Comparison of ENCODE assay signal across 8 cellular contexts in genomic region chr12:89354630-89354931, GRCh38. TPM values are rescaled to one million over a fixed set of nuclear protein-coding genes. Genes with fewer than 3 reads are reported as not detected.
DNase-seq lines count a peak whose midpoint lies in the region; TF ChIP-seq lines count a peak whose summit lies in the region.

No MANE protein-coding gene starts in this region.

- H3K9me3 Mint-ChIP-seq in activated naive CD8-positive, alpha-beta T cell treated with anti-CD3 and anti-CD28 coated beads for 36 hours, result no peaks in the 10 kb centered on the region

- in situ Hi-C loops in HAP-1 (cut with MboI; ENCODE audit: low sequenced_read_pairs), result no loop called here

- 12 to 17% methylated on average over 9 of the region's 9 CpGs for WGBS in thyroid gland, 2 donors

- H3K4me1 ChIP-seq in HAP-1 (peaks cover 23% of the 10 kb centered on the region), thyroid gland (peaks cover 22 to 27% of the 10 kb centered on the region in 2 donors)

- H3K36me3 ChIP-seq in BJ (ENCODE audit: control insufficient read depth, insufficient read depth, low read length) (no peaks in the 10 kb centered on the region), HAP-1 (replicated peaks) (no peaks in the 10 kb centered on the region), thyroid gland (peaks cover 0 to 4% of the 10 kb centered on the region in 2 donors)

- TF ChIP-seq CTCF in BJ (IDR thresholded peaks at IDR 0.05; ENCODE audit: insufficient read depth, low read depth, low read length) (no peak), thyroid gland (IDR thresholded peaks at IDR 0.05) (no peak)

- H3K4me3 Mint-ChIP-seq in activated naive CD8-positive, alpha-beta T cell treated with anti-CD3 and anti-CD28 coated beads for 36 hours, result peak overlapping the region; percentile 89

- H3K27me3 Mint-ChIP-seq in activated naive CD8-positive, alpha-beta T cell treated with anti-CD3 and anti-CD28 coated beads for 36 hours, result peaks cover 22% of the 10 kb centered on the region

- peak overlapping the region; percentile 90 for H3K27ac Mint-ChIP-seq in activated naive CD8-positive, alpha-beta T cell treated with anti-CD3 and anti-CD28 coated beads for 36 hours

- no peak for TF ChIP-seq POLR2A in thyroid gland (IDR thresholded peaks at IDR 0.05)

- H3K9me3 ChIP-seq in HAP-1 (no peaks in the 10 kb centered on the region), thyroid gland (no peaks in the 10 kb centered on the region)

- H3K27ac ChIP-seq in thyroid gland, result peak overlapping the region; percentile 97 to 99 (median 98)

- DNase-seq in BJ (ENCODE audit: low read depth), result no peak
- DNase-seq in HAP-1 (ENCODE audit: low spot score in 2 of 2), result no peak
- no peak for DNase-seq in activated naive CD8-positive, alpha-beta T cell treated with anti-CD3 and anti-CD28 coated beads for 36 hours
- peak; percentile 48 for DNase-seq in kidney tubule cell (ENCODE audit: low spot score)
- DNase-seq in thyroid gland, result no peak
- DNase-seq in D341Med (ENCODE audit: low spot score), result no peak
- DNase-seq in HEK293T (ENCODE audit: extremely low spot score), result no peak
- no peak for DNase-seq in NCI-H2196 treated with DMSO at 0.1 percent for 48 hours (lab: John Stamatoyannopoulos, UW; ENCODE audit: unreplicated experiment)

- H3K4me1 Mint-ChIP-seq in activated naive CD8-positive, alpha-beta T cell treated with anti-CD3 and anti-CD28 coated beads for 36 hours, result peaks cover 36% of the 10 kb centered on the region

- intact Hi-C loops in thyroid gland (cut with DNase I), result loop anchor here (5.0 to 10.0 kb wide), 2 partner anchors 103 to 130 kb away; no protein-coding TSS in a partner anchor

- CTCF ChIA-PET in BJ (lab: Yijun Ruan, JAX), result interaction anchor here (0.7 to 3.0 kb wide), 7 partner anchors 9 to 336 kb away, joined by 3 to 11 read pairs (median 3); no protein-coding TSS in a partner anchor
- CTCF ChIA-PET in HEK293T (lab: Yijun Ruan, JAX), result no interaction called here

- peak overlapping the region; percentile 63 for H3K4me3 ChIP-seq in BJ (ENCODE audit: low read depth, low read length)
- peak overlapping the region; percentile 38; the same call in 1 of the 2 replicates for H3K4me3 ChIP-seq in HAP-1
- H3K4me3 ChIP-seq in thyroid gland (replicated peaks in 1 of 3), result peak overlapping the region; percentile 42 to 74 (median 45)

- H3K27me3 ChIP-seq in BJ (ENCODE audit: control insufficient read depth, insufficient read depth, low read length) (no peaks in the 10 kb centered on the region), HAP-1 (ENCODE audit: low read depth) (peaks cover 13% of the 10 kb centered on the region), thyroid gland (no peaks in the 10 kb centered on the region)

- POLR2A ChIA-PET in BJ (lab: Charles Lee) (interaction anchor here (0.6 kb wide), 2 partner anchors 58 to 96 kb away, joined by 6 to 7 read pairs; no protein-coding TSS in a partner anchor), HEK293T (lab: Yijun Ruan, JAX) (interaction anchor here (1.0 kb wide), 1 partner anchor 316 kb away, joined by 3 read pairs; no protein-coding TSS in a partner anchor)

- H3K36me3 Mint-ChIP-seq in activated naive CD8-positive, alpha-beta T cell treated with anti-CD3 and anti-CD28 coated beads for 36 hours, result peaks cover 11% of the 10 kb centered on the region

TF ChIP-seq in HEK293T, 16 proteins besides CTCF, POLR2A, EP300 and RAD21:
- no peak for TF ChIP-seq SP1 (IDR thresholded peaks at IDR 0.05)
- TF ChIP-seq L3MBTL2 (conservative IDR thresholded peaks at IDR 0.05), result no peak
- TF ChIP-seq SUZ12 (IDR thresholded peaks at IDR 0.05), result no peak
- TF ChIP-seq LEF1 (IDR thresholded peaks at IDR 0.05; ENCODE audit: borderline replicate concordance), result no peak
- no peak for TF ChIP-seq ELF4 (IDR thresholded peaks at IDR 0.05)
- no peak for TF ChIP-seq ZNF384 (IDR thresholded peaks at IDR 0.05)
- TF ChIP-seq CTBP1 (IDR thresholded peaks at IDR 0.05; ENCODE audit: borderline replicate concordance), result no peak
- no peak for TF ChIP-seq FOXA1 (IDR thresholded peaks at IDR 0.05)
- no peak for TF ChIP-seq BHLHE40 (IDR thresholded peaks at IDR 0.05; ENCODE audit: borderline replicate concordance)
- no peak for TF ChIP-seq PKNOX1 (IDR thresholded peaks at IDR 0.05)
- TF ChIP-seq HDGF (IDR thresholded peaks at IDR 0.05; ENCODE audit: borderline replicate concordance), result no peak
- no peak for TF ChIP-seq TARDBP (IDR thresholded peaks at IDR 0.05)
- no peak for TF ChIP-seq ARNT (IDR thresholded peaks at IDR 0.05)
- no peak for TF ChIP-seq FOXK2 (IDR thresholded peaks at IDR 0.05)
- no peak for TF ChIP-seq NFRKB (IDR thresholded peaks at IDR 0.05)
- TF ChIP-seq FOXM1 (IDR thresholded peaks at IDR 0.05; ENCODE audit: borderline replicate concordance), result no peak

RNA-seq across cellular contexts. Expression of gene DUSP6, which starts 2.3 kb away (rescaled TPM):
- polyA plus RNA-seq in BJ (2011; rRNA removed), result 26.6 and 30.8 TPM in 2 replicates
- 55.8 and 79.1 TPM in 2 replicates for polyA minus RNA-seq in BJ (2011; rRNA and poly(A)+ RNA removed)
- 10 to 100 TPM; 15.3 to 15.6 TPM for total RNA-seq in activated naive CD8-positive, alpha-beta T cell treated with anti-CD3 and anti-CD28 coated beads for 36 hours
- total RNA-seq in thyroid gland, result 10 to 100 TPM; 31.0 to 40.2 (median 33.8) TPM
